8 cellular contexts compared by ENCODE assay signal in the genomic region with DNA sequence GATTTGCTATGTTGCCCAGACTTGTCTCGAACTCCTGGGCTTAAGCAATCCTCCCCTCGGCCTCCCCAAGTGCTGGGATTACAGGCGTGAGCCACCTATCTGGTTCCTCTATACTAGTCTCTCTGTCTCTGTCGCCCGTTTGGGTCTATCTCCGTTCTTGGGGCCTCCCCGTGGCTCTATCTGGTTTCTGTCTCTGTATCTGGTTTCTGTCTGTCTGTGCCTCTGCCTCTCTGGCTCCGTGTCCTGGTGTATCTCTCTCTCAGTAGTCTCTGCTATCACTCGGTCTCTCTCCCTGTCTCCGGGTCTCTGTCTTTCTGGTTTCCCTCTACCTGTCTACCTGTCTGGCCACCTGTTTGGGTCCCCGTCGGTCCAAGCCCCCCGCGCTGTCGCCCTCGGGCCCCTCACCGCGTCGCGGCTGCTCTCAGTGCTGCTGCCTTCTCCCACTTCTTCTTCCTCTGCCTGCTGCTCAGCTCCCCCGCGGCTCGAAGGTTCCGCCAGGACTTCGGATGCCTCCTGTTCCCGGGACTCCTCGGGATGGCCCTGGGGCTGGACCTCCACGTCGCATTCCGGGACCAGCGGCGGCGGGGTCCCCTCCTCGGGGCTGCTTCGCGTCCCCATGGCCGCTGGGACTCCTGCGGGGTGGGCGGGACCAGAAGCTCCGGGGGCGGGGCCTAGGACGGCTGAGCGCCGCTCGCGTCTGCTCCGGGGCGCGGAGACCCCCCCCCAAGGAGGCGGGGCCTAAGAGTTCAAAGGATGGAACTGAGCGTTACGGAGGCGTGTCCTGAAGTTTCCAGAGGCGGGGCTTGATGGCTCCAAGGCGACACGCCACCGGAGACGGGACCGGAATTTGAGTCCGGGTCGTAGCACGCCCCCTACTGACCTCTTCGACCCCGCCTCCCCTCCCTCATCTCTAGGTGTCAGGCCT. TPM values are rescaled to one million over a fixed set of nuclear protein-coding genes. Genes with fewer than 3 reads are reported as not detected.
DNase-seq lines count a peak whose midpoint lies in the region; ATAC-seq and TF ChIP-seq lines count a peak whose summit lies in the region.

No MANE protein-coding gene starts in this region.

- peaks cover 20% of the 10 kb centered on the region for H3F3A ChIP-seq in GM23248 (ENCODE audit: insufficient read depth)
- peaks cover 22% of the 10 kb centered on the region for H3F3A ChIP-seq in neural progenitor cell (ENCODE audit: low read depth)

- H3K36me3 ChIP-seq in GM23248 (ENCODE audit: low read depth) (peaks cover 9% of the 10 kb centered on the region; the same call in 1 of the 2 replicates), RWPE2 (ENCODE audit: low read depth) (peaks cover 17% of the 10 kb centered on the region), neural progenitor cell (no peaks in the 10 kb centered on the region), stomach smooth muscle (ENCODE audit: control insufficient read depth in 2 of 2, insufficient read depth in 2 of 2, low read length in 2 of 2) (peaks cover 4 to 5% of the 10 kb centered on the region in 2 donors)

- no peaks in the 10 kb centered on the region for H3K9me3 Mint-ChIP-seq in neural progenitor cell

- no peaks in the 10 kb centered on the region for H3K79me2 ChIP-seq in GM23248 (ENCODE audit: insufficient read depth)
- no peaks in the 10 kb centered on the region for H3K79me2 ChIP-seq in neural progenitor cell (ENCODE audit: low read depth)

- H4K20me1 ChIP-seq in GM23248 (ENCODE audit: insufficient read depth) (no peaks in the 10 kb centered on the region), neural progenitor cell (ENCODE audit: low read depth) (no peaks in the 10 kb centered on the region)

- H3K9me3 ChIP-seq in GM23248 (ENCODE audit: low read depth) (no peaks in the 10 kb centered on the region), RWPE2 (ENCODE audit: severe bottlenecking) (no peaks in the 10 kb centered on the region), neural progenitor cell (ENCODE audit: low read depth) (no peaks in the 10 kb centered on the region), stomach smooth muscle (ENCODE audit: control insufficient read depth in 2 of 2, low read length in 2 of 2) (no peaks in the 10 kb centered on the region)

- H2AFZ ChIP-seq in GM23248 (peak overlapping the region; percentile 74), neural progenitor cell (replicated peaks) (peak overlapping the region; percentile 95)

- H3K27ac ChIP-seq in GM23248 (peak overlapping the region; percentile 30), RWPE2 (ENCODE audit: poor library complexity, severe bottlenecking) (peak overlapping the region; percentile 32), neural progenitor cell (no peak overlapping the region), stomach smooth muscle (ENCODE audit: low read length) (peak overlapping the region; percentile 93)

- H3K27me3 ChIP-seq in GM23248 (replicated peaks; ENCODE audit: insufficient read depth): no peaks in the 10 kb centered on the region
- H3K27me3 ChIP-seq in RWPE2 (ENCODE audit: insufficient read depth, poor library complexity, severe bottlenecking): no peaks in the 10 kb centered on the region
- peaks cover 12% of the 10 kb centered on the region for H3K27me3 ChIP-seq in neural progenitor cell
- H3K27me3 ChIP-seq in stomach smooth muscle (ENCODE audit: control insufficient read depth in 1 of 2, insufficient read depth in 2 of 2, low read length in 2 of 2): no peaks in the 10 kb centered on the region

- DNase-seq in EH (ENCODE audit: low read depth) (peak; percentile 91), GM23248 (peak; percentile 96), Kasumi-1 (lab: John Stamatoyannopoulos, UW) (peak; percentile 91 to 95), RWPE2 (ENCODE audit: low spot score) (peak; percentile 92), foreskin fibroblast (peak; percentile 87 to 97), neural progenitor cell (ENCODE audit: low spot score) (peak; percentile 99)
- peak; percentile 98 for DNase-seq in activated effector memory CD4-positive, alpha-beta T cell treated with Interleukin-2 at 50 U/mL for 16 hours

- H3K27ac Mint-ChIP-seq in neural progenitor cell: no peak overlapping the region

- peak overlapping the region; percentile 73 for H3K4me3 ChIP-seq in GM23248
- peak overlapping the region; percentile 65 for H3K4me3 ChIP-seq in RWPE2 (ENCODE audit: severe bottlenecking)
- peak overlapping the region; percentile 73 to 92 for H3K4me3 ChIP-seq in foreskin fibroblast (ENCODE audit: low read depth in 1 of 2, low read length in 2 of 2)
- peak overlapping the region; percentile 72 for H3K4me3 ChIP-seq in neural progenitor cell
- peak overlapping the region; percentile 89 to 90 for H3K4me3 ChIP-seq in stomach smooth muscle (ENCODE audit: low read length in 2 of 2)

- H3K36me3 Mint-ChIP-seq in neural progenitor cell: peaks cover 7% of the 10 kb centered on the region

- ATAC-seq in RWPE2 (ENCODE audit: low read depth): peak; percentile 86

- 2% methylated on average over 42 to 61 of the region's 64 CpGs for WGBS in GM23248 (ENCODE audit: low coverage in 1 of 2, low lambda C conversion rate in 2 of 2, missing lambda C conversion rate in 2 of 2), 2 experiments

- H3K4me2 ChIP-seq in GM23248 (ENCODE audit: unreplicated experiment) (peak overlapping the region; percentile 80), neural progenitor cell (peak overlapping the region; percentile 98)

- in situ Hi-C loops in GM23248 (cut with MboI): no loop called here

- H3K9ac ChIP-seq in GM23248: peak overlapping the region; percentile 70
- peak overlapping the region; percentile 15 for H3K9ac ChIP-seq in neural progenitor cell
- H3K9ac ChIP-seq in stomach smooth muscle (ENCODE audit: low read length in 2 of 2): peak overlapping the region; percentile 92

- H3K4me1 ChIP-seq in GM23248 (ENCODE audit: insufficient read depth) (no peaks in the 10 kb centered on the region), RWPE2 (ENCODE audit: insufficient read depth, poor library complexity, severe bottlenecking) (no peaks in the 10 kb centered on the region), neural progenitor cell (peaks cover 5% of the 10 kb centered on the region), stomach smooth muscle (ENCODE audit: control insufficient read depth, insufficient read depth, low read length) (peaks cover 22% of the 10 kb centered on the region)

- H3K9me2 ChIP-seq in GM23248 (ENCODE audit: insufficient read depth): no peaks in the 10 kb centered on the region

- H3K4me1 Mint-ChIP-seq in neural progenitor cell: peaks cover 17% of the 10 kb centered on the region

- peaks cover 12% of the 10 kb centered on the region for H3K27me3 Mint-ChIP-seq in neural progenitor cell (ENCODE audit: insufficient read depth, low read depth)

- TF ChIP-seq CTCF in RWPE2 (IDR thresholded peaks at IDR 0.05; ENCODE audit: poor library complexity, severe bottlenecking) (peak; percentile 25), foreskin fibroblast (IDR thresholded peaks at IDR 0.05; ENCODE audit: low read depth, low read length) (no peak), neural progenitor cell (IDR thresholded peaks at IDR 0.05) (peak; percentile 60)

- peak overlapping the region; percentile 84 for H3K4me3 Mint-ChIP-seq in neural progenitor cell

RNA-seq across cellular contexts. Expression of a gene that starts 0.8 kb away (rescaled TPM):
- 5.6 and 8.9 TPM in 2 replicates for total RNA-seq in GM23248 (2014; rRNA removed; shearing (Covaris generic))
- 3.9 and 4.6 TPM in 2 replicates for polyA plus RNA-seq in GM23248 (2016; fragmentation: Nextera tagmentation; extraction: Ambion mirVana)
- total RNA-seq in neural progenitor cell (ENCODE audit: low replicate concordance): 3.4 and 21.9 TPM in 2 replicates

RNA-seq across cellular contexts. Expression of a gene that starts 23.2 kb away (rescaled TPM):
- 71.1 and 100.0 TPM in 2 replicates for total RNA-seq in GM23248 (2014; rRNA removed; shearing (Covaris generic))
- 70.8 and 75.4 TPM in 2 replicates for polyA plus RNA-seq in GM23248 (2016; fragmentation: Nextera tagmentation; extraction: Ambion mirVana)
- 13.6 and 27.8 TPM in 2 replicates for total RNA-seq in neural progenitor cell (ENCODE audit: low replicate concordance)

RNA-seq across cellular contexts. Expression of a gene that starts 29.2 kb away (rescaled TPM):
- 0.22 TPM in 1 of 2 replicates, not detected in the other for total RNA-seq in GM23248 (2014; rRNA removed; shearing (Covaris generic))
- 3.1 and 3.9 TPM in 2 replicates for polyA plus RNA-seq in GM23248 (2016; fragmentation: Nextera tagmentation; extraction: Ambion mirVana)
- total RNA-seq in neural progenitor cell (ENCODE audit: low replicate concordance): not detected in 2 replicates

RNA-seq across cellular contexts. Expression of a gene that starts 38.4 kb away (rescaled TPM):
- total RNA-seq in GM23248 (2014; rRNA removed; shearing (Covaris generic)): not detected in 2 replicates
- 0.22 and 0.28 TPM in 2 replicates for polyA plus RNA-seq in GM23248 (2016; fragmentation: Nextera tagmentation; extraction: Ambion mirVana)
- total RNA-seq in neural progenitor cell (ENCODE audit: low replicate concordance): 0.24 and 0.37 TPM in 2 replicates

Comparison
In these comparisons a context has a peak if more than half of its experiments do, and no peak if none do; other contexts are left out.
1. H3K9ac ChIP-seq: peak in every context shown above with its lines; median percentile 92 in stomach smooth muscle; 70 in GM23248; 15 in neural progenitor cell.